Comparison of ENCODE assay signal across 19 cellular contexts in the genomic region with DNA sequence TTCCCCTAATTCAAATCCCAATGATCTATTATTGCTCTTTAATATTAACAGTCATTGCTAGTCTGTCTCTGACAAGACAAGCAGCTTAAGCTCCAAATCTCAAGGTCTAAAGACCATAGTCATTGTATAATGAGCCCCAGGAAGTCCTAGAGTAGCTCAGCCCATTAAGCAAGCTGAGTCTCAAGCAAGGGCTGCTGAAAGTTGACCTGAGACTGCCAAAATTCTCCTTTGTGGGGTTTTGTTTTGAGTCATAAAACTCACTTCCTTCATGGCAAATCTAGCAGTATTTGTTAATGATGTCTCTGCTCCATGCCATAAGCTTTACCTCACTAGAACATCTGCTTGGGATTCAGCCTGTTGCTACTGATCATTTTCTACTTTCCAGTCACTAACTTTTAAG.
"Had no signal": no experiment of that assay in that cellular context is flagged by ENCODE, and none has a peak within 500 bp of the region (broad histone marks: within the 10 kb centered on the region; RNA-seq: fewer than 3 reads in every experiment).

No MANE protein-coding gene starts in this region.

- H3K9me3 ChIP-seq: ascending aorta, esophagus squamous epithelium, lower lobe of right lung, thyroid gland, uterus had no signal

- H3K36me3 Mint-ChIP-seq: immature natural killer cell, natural killer cell had no signal

- H3K4me1 Mint-ChIP-seq: activated naive CD8-positive, alpha-beta T cell treated with anti-CD3 and anti-CD28 coated beads, Interleukin-2, amount 50 U/mL, for 24 hours; immature natural killer cell; natural killer cell had no signal

- H3K4me1 ChIP-seq: ascending aorta, esophagus squamous epithelium, foreskin keratinocyte, lower lobe of right lung, thyroid gland, uterus had no signal

- H3K4me3 Mint-ChIP-seq: activated CD8-positive, alpha-beta T cell treated with anti-CD3 and anti-CD28 coated beads, Interleukin-2, amount 10 ng/mL, durations not matched to agents 7 days and 5 days; activated naive CD8-positive, alpha-beta T cell treated with anti-CD3 and anti-CD28 coated beads, Interleukin-2, amount 50 U/mL, for 24 hours; activated T-helper 1 cell treated with anti-CD3 and anti-CD28 coated beads, Interleukin-12 subunit alpha, Interleukin-12 subunit beta, Interleukin-2, Interleukin-4 antibody, amounts not matched to agents 30 ng/mL and 10 ng/mL and 1 ng/mL, durations not matched to agents 14 hours and 24 hours and 36 hours; immature natural killer cell; natural killer cell had no signal

- ATAC-seq: activated CD8-positive, alpha-beta T cell treated with anti-CD3 and anti-CD28 coated beads, Interleukin-2, amount 10 ng/mL, durations not matched to agents 7 days and 5 days; activated naive CD8-positive, alpha-beta T cell treated with anti-CD3 and anti-CD28 coated beads, Interleukin-2, amount 50 U/mL, for 24 hours; foreskin keratinocyte; left cardiac atrium; lower lobe of right lung; natural killer cell; right cardiac atrium had no signal

- H3K27ac ChIP-seq: ascending aorta, esophagus squamous epithelium, foreskin keratinocyte, lower lobe of right lung, thyroid gland, uterus, WERI-Rb-1 had no signal

- H3K27me3 ChIP-seq: ascending aorta, esophagus squamous epithelium, foreskin keratinocyte, thyroid gland, uterus had no signal

- H3K27ac Mint-ChIP-seq: activated CD8-positive, alpha-beta T cell treated with anti-CD3 and anti-CD28 coated beads, Interleukin-2, amount 10 ng/mL, durations not matched to agents 7 days and 5 days; activated naive CD8-positive, alpha-beta T cell treated with anti-CD3 and anti-CD28 coated beads, Interleukin-2, amount 50 U/mL, for 24 hours; activated T-helper 1 cell treated with anti-CD3 and anti-CD28 coated beads, Interleukin-12 subunit alpha, Interleukin-12 subunit beta, Interleukin-2, Interleukin-4 antibody, amounts not matched to agents 30 ng/mL and 10 ng/mL and 1 ng/mL, durations not matched to agents 14 hours and 24 hours and 36 hours; immature natural killer cell; natural killer cell; progenitor cell of endocrine pancreas had no signal

- H3K4me3 ChIP-seq: ascending aorta, esophagus squamous epithelium, lower lobe of right lung, thyroid gland, uterus had no signal

- H3K9me3 Mint-ChIP-seq: activated naive CD8-positive, alpha-beta T cell treated with anti-CD3 and anti-CD28 coated beads, Interleukin-2, amount 50 U/mL, for 24 hours; activated T-helper 1 cell treated with anti-CD3 and anti-CD28 coated beads, Interleukin-12 subunit alpha, Interleukin-12 subunit beta, Interleukin-2, Interleukin-4 antibody, amounts not matched to agents 30 ng/mL and 10 ng/mL and 1 ng/mL, durations not matched to agents 14 hours and 24 hours and 36 hours had no signal

- H3K27me3 Mint-ChIP-seq: progenitor cell of endocrine pancreas had no signal

- DNase-seq: activated CD4-positive, alpha-beta T cell treated with anti-CD3 and anti-CD28 coated beads for 48 hours; activated CD8-positive, alpha-beta T cell treated with anti-CD3 and anti-CD28 coated beads, Interleukin-2, amount 10 ng/mL, durations not matched to agents 7 days and 5 days; activated naive CD4-positive, alpha-beta T cell treated with Interleukin-2 at 50 U/mL for 16 hours; activated naive CD8-positive, alpha-beta T cell treated with anti-CD3 and anti-CD28 coated beads, Interleukin-2, amount 50 U/mL, for 24 hours; esophagus squamous epithelium; foreskin keratinocyte; immature natural killer cell; left cardiac atrium; lower lobe of right lung; natural killer cell; nucleus accumbens; right cardiac atrium; small intestine; thyroid gland; uterus; WERI-Rb-1 had no signal

- H3K36me3 ChIP-seq: ascending aorta, esophagus squamous epithelium, lower lobe of right lung, thyroid gland, uterus, WERI-Rb-1 had no signal
